ENCODE assay signal across 16 cellular contexts in genomic region chr1:4174291-4175200, GRCh38.
"Had no signal": no experiment of that assay in that cellular context is flagged by ENCODE, and none has a peak within 500 bp of the region (broad histone marks: within the 10 kb centered on the region; RNA-seq: fewer than 3 reads in every experiment).

No MANE protein-coding gene starts in this region.

- H3K36me3 Mint-ChIP-seq: naive thymus-derived CD4-positive, alpha-beta T cell had no signal

- ATAC-seq: heart left ventricle; naive thymus-derived CD4-positive, alpha-beta T cell; right lobe of liver had no signal

- H3K4me3 ChIP-seq: cardiac muscle cell, heart left ventricle, prostate gland, right lobe of liver, SJCRH30 had no signal

- H3K36me3 ChIP-seq: cardiac muscle cell, heart left ventricle, neutrophil, prostate gland, right lobe of liver, SJCRH30, WERI-Rb-1 had no signal

- H3K27ac ChIP-seq: cardiac muscle cell, heart left ventricle, neutrophil, prostate gland, right lobe of liver, SJCRH30, WERI-Rb-1 had no signal

- H3K27me3 ChIP-seq: cardiac muscle cell, neutrophil, right lobe of liver had no signal

- H3K9me3 ChIP-seq: heart left ventricle, neutrophil, prostate gland, right lobe of liver, SJCRH30 had no signal

- H3K4me1 ChIP-seq: prostate gland, right lobe of liver, SJCRH30 had no signal

- H3K27ac Mint-ChIP-seq: naive thymus-derived CD4-positive, alpha-beta T cell had no signal

- DNase-seq: activated CD4-positive, alpha-beta T cell treated with anti-CD3 and anti-CD28 coated beads for 4 hours; activated naive CD4-positive, alpha-beta T cell; activated T-cell treated with anti-CD3 and anti-CD28 coated beads, Interleukin-2, amount 50 U/mL, for 48 hours; foreskin melanocyte; heart left ventricle; kidney; naive thymus-derived CD4-positive, alpha-beta T cell; right lobe of liver; SJCRH30; stimulated activated naive CD4-positive, alpha-beta T cell; substantia nigra; trophoblast cell; WERI-Rb-1 had no signal
